Comparison of ENCODE assay signal across 13 cellular contexts in genomic region chr12:96420255-96420930, GRCh38. TPM values are rescaled to one million over a fixed set of nuclear protein-coding genes. Genes with fewer than 3 reads are reported as not detected.
DNase-seq lines count a peak whose midpoint lies in the region; ATAC-seq and TF ChIP-seq lines count a peak whose summit lies in the region.
"Had no signal": no experiment of that assay in that cellular context is flagged by ENCODE, and none has a peak within 500 bp of the region (broad histone marks: within the 10 kb centered on the region; RNA-seq: fewer than 3 reads in every experiment).

No MANE protein-coding gene starts in this region.

- H3K4me3 ChIP-seq in Loucy (ENCODE audit: low read length, poor library complexity, severe bottlenecking) (no peak overlapping the region), psoas muscle (peak overlapping the region; percentile 34)
- H3K4me3 ChIP-seq: PC-9 had no signal

- H3K9me3 Mint-ChIP-seq in central memory CD8-positive, alpha-beta T cell: no peaks in the 10 kb centered on the region

- H3K36me3 ChIP-seq in Loucy (ENCODE audit: insufficient read depth, low read length): no peaks in the 10 kb centered on the region
- H3K36me3 ChIP-seq in psoas muscle (ENCODE audit: insufficient read depth in 1 of 2, low read depth in 1 of 2): no peaks in the 10 kb centered on the region

- H3K36me3 Mint-ChIP-seq in central memory CD8-positive, alpha-beta T cell (ENCODE audit: insufficient read depth): no peaks in the 10 kb centered on the region

- no peaks in the 10 kb centered on the region for H3F3A ChIP-seq in Loucy (ENCODE audit: low read depth)

- H3K4me1 ChIP-seq in Loucy (ENCODE audit: insufficient read depth, low read length, poor library complexity, severe bottlenecking): peaks cover under 1% of the 10 kb centered on the region
- no peaks in the 10 kb centered on the region for H3K4me1 ChIP-seq in psoas muscle

- H3K9ac ChIP-seq in Loucy (ENCODE audit: low read depth, low read length, poor library complexity, severe bottlenecking): no peak overlapping the region

- H3K27ac ChIP-seq in psoas muscle: no peak overlapping the region
- H3K27ac ChIP-seq: PC-9 had no signal

- ATAC-seq in central memory CD8-positive, alpha-beta T cell (replicated peaks; ENCODE audit: extremely low read depth, poor library complexity, severe bottlenecking): no peak
- ATAC-seq in psoas muscle: no peak

- peak overlapping the region; percentile 24 for H3K4me2 ChIP-seq in Loucy (ENCODE audit: low read depth, low read length, poor library complexity, severe bottlenecking)
- H3K4me2 ChIP-seq: PC-9 had no signal

- H3K9me3 ChIP-seq in Loucy (ENCODE audit: insufficient read depth, low read depth, low read length) (no peaks in the 10 kb centered on the region), psoas muscle (no peaks in the 10 kb centered on the region)

- peak overlapping the region; percentile 72; the same call in 1 of the 2 replicates for H2AFZ ChIP-seq in Loucy (ENCODE audit: low read length)
- H2AFZ ChIP-seq: PC-9 had no signal

- H3K79me2 ChIP-seq in Loucy (ENCODE audit: insufficient read depth, low read length): no peaks in the 10 kb centered on the region

- H3K27me3 Mint-ChIP-seq in central memory CD8-positive, alpha-beta T cell: no peaks in the 10 kb centered on the region
- H3K27me3 Mint-ChIP-seq: progenitor cell of endocrine pancreas had no signal

- WGBS in psoas muscle, 3 donors: 83 to 89% (median 88%) methylated on average over 9 of the region's 9 CpGs

- DNase-seq in EH (ENCODE audit: low read depth) (peak; percentile 67), psoas muscle (no peak), CD1c-positive myeloid dendritic cell (ENCODE audit: extremely low spot score) (no peak), NCI-H2107 (lab: John Stamatoyannopoulos, UW) (no peak)
- no peak for DNase-seq in central memory CD8-positive, alpha-beta T cell (ENCODE audit: low spot score in 2 of 2)
- DNase-seq in activated effector memory CD4-positive, alpha-beta T cell treated with anti-CD3 and anti-CD28 coated beads, Interleukin-2, amount 50 U/mL, for 16 hours: no peak
- DNase-seq: GOT3, midbrain, NCI-H1092, NCI-H446, PC-9 had no signal

- no peaks in the 10 kb centered on the region for H3K9me2 ChIP-seq in Loucy (replicated peaks; ENCODE audit: low read depth, low read length)

- no peak for TF ChIP-seq CTCF in Loucy (conservative IDR thresholded peaks at IDR 0.05; ENCODE audit: low read length)
- no peak for TF ChIP-seq CTCF in psoas muscle (IDR thresholded peaks at IDR 0.05)

- intact Hi-C loops in psoas muscle (cut with DNase I): no loop called here

- H3K27ac Mint-ChIP-seq in central memory CD8-positive, alpha-beta T cell (ENCODE audit: low read depth): peak overlapping the region; percentile 74
- H3K27ac Mint-ChIP-seq: progenitor cell of endocrine pancreas had no signal

- H3K4me1 Mint-ChIP-seq in central memory CD8-positive, alpha-beta T cell: peaks cover 12% of the 10 kb centered on the region

- H3K4me3 Mint-ChIP-seq in central memory CD8-positive, alpha-beta T cell: peak overlapping the region; percentile 68

- H3K27me3 ChIP-seq in Loucy (ENCODE audit: insufficient read depth, low read length, poor library complexity, severe bottlenecking) (no peaks in the 10 kb centered on the region), psoas muscle (ENCODE audit: insufficient read depth in 3 of 3, low read length in 2 of 3) (no peaks in the 10 kb centered on the region)

- no peaks in the 10 kb centered on the region for H4K20me1 ChIP-seq in Loucy (ENCODE audit: insufficient read depth, low read length, poor library complexity, severe bottlenecking)

RNA-seq across cellular contexts. Expression of gene CDK17, which starts 20.2 kb away (rescaled TPM):
- 10 to 100 TPM; 13.3 to 21.4 (median 16.1) TPM for total RNA-seq in psoas muscle
- polyA plus RNA-seq in psoas muscle: 10 to 100 TPM in 1 of 3 donors, 1 to 10 TPM in 2; 7.2 to 10.2 (median 8.8) TPM
